Comparison of ENCODE assay signal across 1 cellular context in genomic region chr5:124888622-124889521, GRCh38.
TF ChIP-seq lines count a peak whose summit lies in the region.

No MANE protein-coding gene starts in this region.

TF ChIP-seq in H1, 55 proteins besides CTCF, POLR2A, EP300 and RAD21 (continued from another document):
- TF ChIP-seq, protein P1, sequence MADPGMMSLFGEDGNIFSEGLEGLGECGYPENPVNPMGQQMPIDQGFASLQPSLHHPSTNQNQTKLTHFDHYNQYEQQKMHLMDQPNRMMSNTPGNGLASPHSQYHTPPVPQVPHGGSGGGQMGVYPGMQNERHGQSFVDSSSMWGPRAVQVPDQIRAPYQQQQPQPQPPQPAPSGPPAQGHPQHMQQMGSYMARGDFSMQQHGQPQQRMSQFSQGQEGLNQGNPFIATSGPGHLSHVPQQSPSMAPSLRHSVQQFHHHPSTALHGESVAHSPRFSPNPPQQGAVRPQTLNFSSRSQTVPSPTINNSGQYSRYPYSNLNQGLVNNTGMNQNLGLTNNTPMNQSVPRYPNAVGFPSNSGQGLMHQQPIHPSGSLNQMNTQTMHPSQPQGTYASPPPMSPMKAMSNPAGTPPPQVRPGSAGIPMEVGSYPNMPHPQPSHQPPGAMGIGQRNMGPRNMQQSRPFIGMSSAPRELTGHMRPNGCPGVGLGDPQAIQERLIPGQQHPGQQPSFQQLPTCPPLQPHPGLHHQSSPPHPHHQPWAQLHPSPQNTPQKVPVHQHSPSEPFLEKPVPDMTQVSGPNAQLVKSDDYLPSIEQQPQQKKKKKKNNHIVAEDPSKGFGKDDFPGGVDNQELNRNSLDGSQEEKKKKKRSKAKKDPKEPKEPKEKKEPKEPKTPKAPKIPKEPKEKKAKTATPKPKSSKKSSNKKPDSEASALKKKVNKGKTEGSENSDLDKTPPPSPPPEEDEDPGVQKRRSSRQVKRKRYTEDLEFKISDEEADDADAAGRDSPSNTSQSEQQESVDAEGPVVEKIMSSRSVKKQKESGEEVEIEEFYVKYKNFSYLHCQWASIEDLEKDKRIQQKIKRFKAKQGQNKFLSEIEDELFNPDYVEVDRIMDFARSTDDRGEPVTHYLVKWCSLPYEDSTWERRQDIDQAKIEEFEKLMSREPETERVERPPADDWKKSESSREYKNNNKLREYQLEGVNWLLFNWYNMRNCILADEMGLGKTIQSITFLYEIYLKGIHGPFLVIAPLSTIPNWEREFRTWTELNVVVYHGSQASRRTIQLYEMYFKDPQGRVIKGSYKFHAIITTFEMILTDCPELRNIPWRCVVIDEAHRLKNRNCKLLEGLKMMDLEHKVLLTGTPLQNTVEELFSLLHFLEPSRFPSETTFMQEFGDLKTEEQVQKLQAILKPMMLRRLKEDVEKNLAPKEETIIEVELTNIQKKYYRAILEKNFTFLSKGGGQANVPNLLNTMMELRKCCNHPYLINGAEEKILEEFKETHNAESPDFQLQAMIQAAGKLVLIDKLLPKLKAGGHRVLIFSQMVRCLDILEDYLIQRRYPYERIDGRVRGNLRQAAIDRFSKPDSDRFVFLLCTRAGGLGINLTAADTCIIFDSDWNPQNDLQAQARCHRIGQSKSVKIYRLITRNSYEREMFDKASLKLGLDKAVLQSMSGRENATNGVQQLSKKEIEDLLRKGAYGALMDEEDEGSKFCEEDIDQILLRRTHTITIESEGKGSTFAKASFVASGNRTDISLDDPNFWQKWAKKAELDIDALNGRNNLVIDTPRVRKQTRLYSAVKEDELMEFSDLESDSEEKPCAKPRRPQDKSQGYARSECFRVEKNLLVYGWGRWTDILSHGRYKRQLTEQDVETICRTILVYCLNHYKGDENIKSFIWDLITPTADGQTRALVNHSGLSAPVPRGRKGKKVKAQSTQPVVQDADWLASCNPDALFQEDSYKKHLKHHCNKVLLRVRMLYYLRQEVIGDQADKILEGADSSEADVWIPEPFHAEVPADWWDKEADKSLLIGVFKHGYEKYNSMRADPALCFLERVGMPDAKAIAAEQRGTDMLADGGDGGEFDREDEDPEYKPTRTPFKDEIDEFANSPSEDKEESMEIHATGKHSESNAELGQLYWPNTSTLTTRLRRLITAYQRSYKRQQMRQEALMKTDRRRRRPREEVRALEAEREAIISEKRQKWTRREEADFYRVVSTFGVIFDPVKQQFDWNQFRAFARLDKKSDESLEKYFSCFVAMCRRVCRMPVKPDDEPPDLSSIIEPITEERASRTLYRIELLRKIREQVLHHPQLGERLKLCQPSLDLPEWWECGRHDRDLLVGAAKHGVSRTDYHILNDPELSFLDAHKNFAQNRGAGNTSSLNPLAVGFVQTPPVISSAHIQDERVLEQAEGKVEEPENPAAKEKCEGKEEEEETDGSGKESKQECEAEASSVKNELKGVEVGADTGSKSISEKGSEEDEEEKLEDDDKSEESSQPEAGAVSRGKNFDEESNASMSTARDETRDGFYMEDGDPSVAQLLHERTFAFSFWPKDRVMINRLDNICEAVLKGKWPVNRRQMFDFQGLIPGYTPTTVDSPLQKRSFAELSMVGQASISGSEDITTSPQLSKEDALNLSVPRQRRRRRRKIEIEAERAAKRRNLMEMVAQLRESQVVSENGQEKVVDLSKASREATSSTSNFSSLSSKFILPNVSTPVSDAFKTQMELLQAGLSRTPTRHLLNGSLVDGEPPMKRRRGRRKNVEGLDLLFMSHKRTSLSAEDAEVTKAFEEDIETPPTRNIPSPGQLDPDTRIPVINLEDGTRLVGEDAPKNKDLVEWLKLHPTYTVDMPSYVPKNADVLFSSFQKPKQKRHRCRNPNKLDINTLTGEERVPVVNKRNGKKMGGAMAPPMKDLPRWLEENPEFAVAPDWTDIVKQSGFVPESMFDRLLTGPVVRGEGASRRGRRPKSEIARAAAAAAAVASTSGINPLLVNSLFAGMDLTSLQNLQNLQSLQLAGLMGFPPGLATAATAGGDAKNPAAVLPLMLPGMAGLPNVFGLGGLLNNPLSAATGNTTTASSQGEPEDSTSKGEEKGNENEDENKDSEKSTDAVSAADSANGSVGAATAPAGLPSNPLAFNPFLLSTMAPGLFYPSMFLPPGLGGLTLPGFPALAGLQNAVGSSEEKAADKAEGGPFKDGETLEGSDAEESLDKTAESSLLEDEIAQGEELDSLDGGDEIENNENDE (IDR thresholded peaks at IDR 0.05; ENCODE audit: insufficient replicate concordance, low read length), result no peak
- TF ChIP-seq SIX5 (IDR thresholded peaks at IDR 0.05; ENCODE audit: low read depth, low read length) (no peak), NRF1 (IDR thresholded peaks at IDR 0.05; ENCODE audit: low read depth, low read length) (no peak), ATF2 (IDR thresholded peaks at IDR 0.05; ENCODE audit: low read length) (no peak), SAP30 (IDR thresholded peaks at IDR 0.05; ENCODE audit: insufficient read depth, insufficient replicate concordance, low read length) (no peak)
